ENCODE assay signal across 1 cellular context in genomic region chr7:77327067-77327931, GRCh38.
TF ChIP-seq lines count a peak whose summit lies in the region.

No MANE protein-coding gene starts in this region.

TF ChIP-seq in WTC11, 78 proteins besides CTCF, POLR2A, EP300 and RAD21 (continued from another document):
- TF ChIP-seq PRDM15 (CRISPR knock-in tag; IDR thresholded peaks at IDR 0.05) (no peak), ZBTB21 (CRISPR knock-in tag; IDR thresholded peaks at IDR 0.05; ENCODE audit: borderline replicate concordance) (no peak)
